In genomic region chr15:68794869-68795268, GRCh38 we compare ENCODE assay signal across 8 cellular contexts. TPM values are rescaled to one million over a fixed set of nuclear protein-coding genes. Genes with fewer than 3 reads are reported as not detected.
A peak's percentile ranks its signal among the peaks of the same experiment; 100 is the strongest.
DNase-seq lines count a peak whose midpoint lies in the region; ATAC-seq and TF ChIP-seq lines count a peak whose summit lies in the region.

No MANE protein-coding gene starts in this region.

- H3K36me3 ChIP-seq in GM06990 (ENCODE audit: control insufficient read depth, insufficient read depth, low read length) (peaks cover 1% of the 10 kb centered on the region; the same call in 1 of the 2 replicates), heart left ventricle (peaks cover 0 to 8% (median 0%) of the 10 kb centered on the region in 9 donors), psoas muscle (ENCODE audit: insufficient read depth in 1 of 2, low read depth in 1 of 2) (no peaks in the 10 kb centered on the region), testis (ENCODE audit: low read depth, missing control alignments) (no peaks in the 10 kb centered on the region)

- no peak for ATAC-seq in WTC11
- peak in 3 of 4 donors; percentile 12 to 31 (median 20) for ATAC-seq in heart left ventricle
- ATAC-seq in psoas muscle, result peak; percentile 27 to 64 (median 46)
- ATAC-seq in HG03196 (IDR thresholded peaks at IDR 0.05; ENCODE audit: unreplicated experiment), result no peak
- no peak for ATAC-seq in GM18907 (IDR thresholded peaks at IDR 0.05; ENCODE audit: unreplicated experiment)

- POLR2A ChIA-PET in WTC11 (lab: Charles Lee), result interaction anchor here (1.0 to 2.8 kb wide), 4 partner anchors 13 to 69 kb away, joined by 3 to 41 read pairs (median 6); partner anchors contain the start of gene ANP32A

- H3K9me3 Mint-ChIP-seq in WTC11, result no peaks in the 10 kb centered on the region

- no peaks in the 10 kb centered on the region for H3K27me3 Mint-ChIP-seq in WTC11 (ENCODE audit: low read depth)

- H3K27me3 ChIP-seq in GM06990 (replicated peaks; ENCODE audit: control insufficient read depth, insufficient read depth, low read length) (no peaks in the 10 kb centered on the region), heart left ventricle (no peaks in the 10 kb centered on the region), psoas muscle (ENCODE audit: insufficient read depth in 3 of 3, low read length in 2 of 3) (no peaks in the 10 kb centered on the region), testis (no peaks in the 10 kb centered on the region)

- H3K9me3 ChIP-seq in heart left ventricle, result no peaks in the 10 kb centered on the region
- no peaks in the 10 kb centered on the region for H3K9me3 ChIP-seq in psoas muscle
- no peaks in the 10 kb centered on the region for H3K9me3 ChIP-seq in testis

- CTCF ChIA-PET in WTC11 (lab: Charles Lee), result interaction anchor here (1.1 to 5.6 kb wide), 15 partner anchors 8 to 256 kb away, joined by 3 to 36 read pairs (median 4); partner anchors contain the start of gene ANP32A

- TF ChIP-seq POLR2A in heart left ventricle (IDR thresholded peaks at IDR 0.05), result no peak
- no peak for TF ChIP-seq POLR2A in testis (IDR thresholded peaks at IDR 0.05)

- intact Hi-C loops in heart left ventricle (cut with DNase I) (loop anchor here in 6 of 10 donors (2.0 to 10.0 kb wide), 4 partner anchors 22 to 90 kb away; partner anchors contain the start of gene ANP32A (in 1 of the 6)), psoas muscle (cut with DNase I) (loop anchor here (2.0 kb wide), 2 partner anchors 24 to 26 kb away; partner anchors contain the start of gene ANP32A (in 1 of the 2)), testis (cut with DNase I; ENCODE audit: low total_unique reads) (no loop called here)

- peak overlapping the region; percentile 40 for H3K4me3 Mint-ChIP-seq in WTC11

- TF ChIP-seq CTCF in GM06990 (IDR thresholded peaks at IDR 0.05; ENCODE audit: insufficient read depth, low read length, poor library complexity, severe bottlenecking) (no peak), WTC11 (IDR thresholded peaks at IDR 0.05) (no peak), heart left ventricle (IDR thresholded peaks at IDR 0.05) (no peak), psoas muscle (IDR thresholded peaks at IDR 0.05) (no peak), testis (IDR thresholded peaks at IDR 0.05) (no peak)

- H3K4me1 ChIP-seq in heart left ventricle, result peaks cover 30 to 100% (median 96%) of the 10 kb centered on the region in 12 donors
- peaks cover 87% of the 10 kb centered on the region for H3K4me1 ChIP-seq in psoas muscle
- H3K4me1 ChIP-seq in testis, result peaks cover 24% of the 10 kb centered on the region

- H3K27ac Mint-ChIP-seq in WTC11, result peak overlapping the region; percentile 87

- 6 to 18% (median 10%) methylated on average over 4 of the region's 4 CpGs for WGBS in heart left ventricle, 4 donors
- WGBS in psoas muscle, 3 donors, result 7 to 26% (median 10%) methylated on average over 4 of the region's 4 CpGs
- WGBS in testis, 2 donors, result 47 to 49% methylated on average over 4 of the region's 4 CpGs

- peaks cover 4% of the 10 kb centered on the region; the same call in 1 of the 2 replicates for H3K36me3 Mint-ChIP-seq in WTC11

- H3K4me3 ChIP-seq in GM06990 (replicated peaks; ENCODE audit: low read depth, low read length) (peak overlapping the region; percentile 7; the same call in 1 of the 2 replicates), heart left ventricle (peak overlapping the region in 8 of 12 donors; percentile 11 to 35 (median 20)), psoas muscle (peak overlapping the region; percentile 26), testis (no peak overlapping the region)

- DNase-seq in GM06990 (ENCODE audit: extremely low read depth, insufficient read length) (no peak), WTC11 (ENCODE audit: low spot score) (no peak), heart left ventricle (no peak), psoas muscle (no peak), foreskin melanocyte (no peak), testis (no peak)

- peaks cover 95% of the 10 kb centered on the region for H3K4me1 Mint-ChIP-seq in WTC11

- peak overlapping the region; percentile 58 to 92 (median 77) for H3K27ac ChIP-seq in heart left ventricle
- H3K27ac ChIP-seq in psoas muscle, result peak overlapping the region; percentile 83
- peak overlapping the region in 1 of 2 donors; percentile 37 for H3K27ac ChIP-seq in testis

TF ChIP-seq in WTC11, 78 proteins besides CTCF, POLR2A, EP300 and RAD21:
- no peak for TF ChIP-seq IRF1 (CRISPR knock-in tag; IDR thresholded peaks at IDR 0.05)

RNA-seq across cellular contexts. Expression of gene ANP32A, which starts 25.8 kb away (rescaled TPM):
- total RNA-seq in WTC11 (2021) (232 to 253 TPM (median 242 TPM) in 3 replicates), heart left ventricle (100 to 1,000 TPM in 8 of 9 donors, 10 to 100 TPM in 1; 55.7 to 202 (median 142) TPM), psoas muscle (10 to 100 TPM; 56.7 to 89.2 (median 83.3) TPM), testis (10 to 100 TPM; 32.9 to 41.3 TPM)
- polyA plus RNA-seq in heart left ventricle (100 to 1,000 TPM; 134 to 195 TPM), psoas muscle (10 to 100 TPM; 79.4 to 98.2 (median 89.6) TPM), testis (ENCODE audit: insufficient read depth, low read depth, low replicate concordance) (49.5 TPM)

Comparison
In these comparisons a context has a peak if more than half of its experiments do, and no peak if none do; other contexts are left out.
1. H3K4me3 ChIP-seq: peak in GM06990 (single experiment), heart left ventricle (8 of 12) and psoas muscle (single experiment); none in testis (0 of 2).
2. ATAC-seq: peak in heart left ventricle (3 of 4) and psoas muscle (4 of 4); none in WTC11 (single experiment), HG03196 (single experiment) and GM18907 (single experiment).